Comparison of ENCODE assay signal across 12 cellular contexts in genomic region chr11:5254646-5255409, GRCh38. TPM values are rescaled to one million over a fixed set of nuclear protein-coding genes. Genes with fewer than 3 reads are reported as not detected.
"Had no signal": no experiment of that assay in that cellular context is flagged by ENCODE, and none has a peak within 500 bp of the region (broad histone marks: within the 10 kb centered on the region; RNA-seq: fewer than 3 reads in every experiment).

TSS of gene HBG2 (minus strand) at chr11:5254781. CDS start at chr11:5254728, 53 bp downstream.

RNA-seq across cellular contexts. Expression of gene HBG2, which starts in this region (rescaled TPM):
- total RNA-seq: chondrocyte; esophagus mucosa; kidney; left cardiac atrium; left ventricle myocardium inferior; natural killer cell treated with Interleukin-12 subunit alpha and Interleukin-12 subunit beta and Interleukin-15 and Interleukin-18, amount 100 ng/mL, for 72 hours; progenitor cell of endocrine pancreas; subcutaneous adipose tissue; thoracic aorta; transverse colon; ureter had no signal
- polyA plus RNA-seq: pancreas had no signal
